8 cellular contexts compared by ENCODE assay signal in genomic region chr10:12448729-12449391, GRCh38.
A peak's percentile ranks its signal among the peaks of the same experiment; 100 is the strongest.
DNase-seq lines count a peak whose midpoint lies in the region; ATAC-seq and TF ChIP-seq lines count a peak whose summit lies in the region.

No MANE protein-coding gene starts in this region.

- DNase-seq in EL, result peak; percentile 85
- peak; percentile 82 for DNase-seq in NCI-H226
- DNase-seq in activated CD8-positive, alpha-beta memory T cell treated with anti-CD3 and anti-CD28 coated beads for 24 hours, result peak; percentile 69
- peak; percentile 66 for DNase-seq in stimulated activated CD4-positive, alpha-beta T cell treated with anti-CD3 and anti-CD28 coated beads, Interleukin-2, amount 100 ng/mL, for 4 hours (ENCODE audit: low read depth)
- no peak for DNase-seq in prostate gland (ENCODE audit: low spot score)
- no peak for DNase-seq in neural progenitor cell (ENCODE audit: low spot score)

- H3K79me2 ChIP-seq in neural progenitor cell (ENCODE audit: low read depth), result no peaks in the 10 kb centered on the region

- no peaks in the 10 kb centered on the region for H4K20me1 ChIP-seq in neural progenitor cell (ENCODE audit: low read depth)

- H3K27me3 ChIP-seq in prostate gland (replicated peaks; ENCODE audit: insufficient read depth) (no peaks in the 10 kb centered on the region), neural progenitor cell (no peaks in the 10 kb centered on the region)

- intact Hi-C loops in prostate gland (cut with DNase I), result no loop called here

- TF ChIP-seq POLR2A in prostate gland (IDR thresholded peaks at IDR 0.05), result no peak

- H3K9me3 Mint-ChIP-seq in neural progenitor cell, result no peaks in the 10 kb centered on the region

- POLR2A ChIA-PET in HEK293 (lab: Yijun Ruan, JAX), result interaction anchor here (0.9 kb wide), 1 partner anchor 116 kb away, joined by 4 read pairs; no protein-coding TSS in a partner anchor

- no peaks in the 10 kb centered on the region for H3K4me1 Mint-ChIP-seq in neural progenitor cell

- H3K4me2 ChIP-seq in neural progenitor cell, result no peak overlapping the region

- no peaks in the 10 kb centered on the region for H3K36me3 Mint-ChIP-seq in neural progenitor cell

- H3K36me3 ChIP-seq in HEK293 (ENCODE audit: control insufficient read depth in 2 of 2, insufficient read depth in 1 of 2, low read length in 2 of 2) (no peaks in the 10 kb centered on the region), prostate gland (no peaks in the 10 kb centered on the region), neural progenitor cell (no peaks in the 10 kb centered on the region)

- no peaks in the 10 kb centered on the region for H3F3A ChIP-seq in neural progenitor cell (ENCODE audit: low read depth)

- WGBS in prostate gland, result 72% methylated on average over 18 of the region's 18 CpGs

- H3K4me3 Mint-ChIP-seq in neural progenitor cell, result no peak overlapping the region

- no peak overlapping the region for H2AFZ ChIP-seq in neural progenitor cell (replicated peaks)

- CTCF ChIA-PET in HEK293 (lab: Yijun Ruan, JAX), result no interaction called here

- peak; percentile 55 for ATAC-seq in esophagus mucosa

- no peak overlapping the region for H3K9ac ChIP-seq in neural progenitor cell

- H3K27ac ChIP-seq in HEK293 (ENCODE audit: extremely low read depth, low read depth, low read length) (peak overlapping the region; percentile 18), prostate gland (peak overlapping the region in 1 of 2 donors; percentile 31), neural progenitor cell (no peak overlapping the region)

- no peaks in the 10 kb centered on the region for H3K9me3 ChIP-seq in HEK293 (ENCODE audit: control insufficient read depth, insufficient read depth, low read depth, low read length)
- no peaks in the 10 kb centered on the region for H3K9me3 ChIP-seq in prostate gland
- H3K9me3 ChIP-seq in neural progenitor cell (ENCODE audit: low read depth), result no peaks in the 10 kb centered on the region

- H3K4me1 ChIP-seq in HEK293 (ENCODE audit: control insufficient read depth, insufficient read depth, low read length) (peaks cover 21% of the 10 kb centered on the region), prostate gland (replicated peaks) (no peaks in the 10 kb centered on the region), neural progenitor cell (no peaks in the 10 kb centered on the region)

- H3K4me3 ChIP-seq in HEK293 (ENCODE audit: low read depth, low read length) (no peak overlapping the region), prostate gland (no peak overlapping the region), neural progenitor cell (no peak overlapping the region)

- H3K27ac Mint-ChIP-seq in neural progenitor cell, result no peak overlapping the region

- no peaks in the 10 kb centered on the region for H3K27me3 Mint-ChIP-seq in neural progenitor cell (ENCODE audit: insufficient read depth, low read depth)

- TF ChIP-seq CTCF in HEK293 (tag by site-specific recombination; IDR thresholded peaks at IDR 0.05) (no peak), prostate gland (IDR thresholded peaks at IDR 0.05) (no peak), neural progenitor cell (IDR thresholded peaks at IDR 0.05) (no peak)

TF ChIP-seq in HEK293, 187 proteins besides CTCF, POLR2A, EP300 and RAD21 (continues in another document):
- TF ChIP-seq ZEB2 (tag by site-specific recombination; IDR thresholded peaks at IDR 0.05) (peak; percentile 99), ZNF37A (tag by site-specific recombination; IDR thresholded peaks at IDR 0.05) (no peak), ZNF76 (tag by site-specific recombination; IDR thresholded peaks at IDR 0.05; ENCODE audit: borderline replicate concordance, low read depth) (peak; percentile 55; the same call in 1 of the 2 replicates), ZNF114 (tag by site-specific recombination; IDR thresholded peaks at IDR 0.05) (no peak), KLF17 (tag by site-specific recombination; IDR thresholded peaks at IDR 0.05) (no peak), ZNF335 (tag by site-specific recombination; conservative IDR thresholded peaks at IDR 0.05) (peak; percentile 40), ZBTB7A (tag by site-specific recombination; IDR thresholded peaks at IDR 0.05; ENCODE audit: low read depth) (no peak), ZNF629 (tag by site-specific recombination; IDR thresholded peaks at IDR 0.05) (peak; percentile 99), ZNF621 (tag by site-specific recombination; IDR thresholded peaks at IDR 0.05) (no peak), ZSCAN5A (tag by site-specific recombination; IDR thresholded peaks at IDR 0.05) (no peak), ZNF645 (tag by site-specific recombination; IDR thresholded peaks at IDR 0.05) (no peak), ZNF2 (tag by site-specific recombination; IDR thresholded peaks at IDR 0.05) (peak; percentile 86), ZNF488 (tag by site-specific recombination; IDR thresholded peaks at IDR 0.05) (peak; percentile 72; the same call in 1 of the 2 replicates), ZNF266 (tag by site-specific recombination; IDR thresholded peaks at IDR 0.05; ENCODE audit: low read depth) (peak; percentile 30; the same call in 1 of the 2 replicates), ZNF391 (tag by site-specific recombination; IDR thresholded peaks at IDR 0.05; ENCODE audit: borderline replicate concordance, low read depth) (no peak; the same call in 1 of the 2 replicates), RBAK (tag by site-specific recombination; IDR thresholded peaks at IDR 0.05) (no peak), ZNF239 (tag by site-specific recombination; IDR thresholded peaks at IDR 0.05) (no peak), ZBTB20 (tag by site-specific recombination; IDR thresholded peaks at IDR 0.05) (peak; percentile 58), IKZF3 (tag by site-specific recombination; IDR thresholded peaks at IDR 0.05) (peak; percentile 37; the same call in 1 of the 2 replicates), ZNF211 (tag by site-specific recombination; IDR thresholded peaks at IDR 0.05; ENCODE audit: low read depth) (no peak), ZSCAN16 (tag by site-specific recombination; IDR thresholded peaks at IDR 0.05) (no peak), BCL6B (tag by site-specific recombination; IDR thresholded peaks at IDR 0.05) (peak; percentile 75), BCL11A (tag by site-specific recombination; IDR thresholded peaks at IDR 0.05; ENCODE audit: low read depth) (peak; percentile 39; the same call in 1 of the 2 replicates), ZBTB17 (tag by site-specific recombination; IDR thresholded peaks at IDR 0.05) (peak; percentile 83), ZFHX2 (tag by site-specific recombination; conservative IDR thresholded peaks at IDR 0.05) (no peak), ZNF132 (tag by site-specific recombination; IDR thresholded peaks at IDR 0.05; ENCODE audit: borderline replicate concordance) (no peak), ZNF561 (tag by site-specific recombination; IDR thresholded peaks at IDR 0.05; ENCODE audit: borderline replicate concordance) (no peak), ZNF169 (tag by site-specific recombination; IDR thresholded peaks at IDR 0.05) (no peak)

Comparison
In these comparisons a context has a peak if more than half of its experiments do, and no peak if none do; other contexts are left out.
1. DNase-seq: peak in EL (single experiment), NCI-H226 (single experiment), activated CD8-positive, alpha-beta memory T cell treated with anti-CD3 and anti-CD28 coated beads for 24 hours (single experiment) and stimulated activated CD4-positive, alpha-beta T cell treated with anti-CD3 and anti-CD28 coated beads, Interleukin-2, amount 100 ng/mL, for 4 hours (single experiment); none in prostate gland (single experiment) and neural progenitor cell (single experiment).